13 cellular contexts compared by ENCODE assay signal in genomic region chr12:130438711-130439110, GRCh38.
DNase-seq lines count a peak whose midpoint lies in the region; ATAC-seq and TF ChIP-seq lines count a peak whose summit lies in the region.
"Had no signal": no experiment of that assay in that cellular context is flagged by ENCODE, and none has a peak within 500 bp of the region (broad histone marks: within the 10 kb centered on the region; RNA-seq: fewer than 3 reads in every experiment).

No MANE protein-coding gene starts in this region.

- 93 to 94% methylated on average over 13 of the region's 13 CpGs for WGBS in aorta, 2 donors

- TF ChIP-seq CTCF in left ventricle myocardium inferior (IDR thresholded peaks at IDR 0.05; ENCODE audit: borderline replicate concordance) (no peak), endothelial cell (IDR thresholded peaks at IDR 0.05; ENCODE audit: unreplicated experiment) (no peak)

- H3K36me3 Mint-ChIP-seq in endothelial cell (ENCODE audit: low read depth, unreplicated experiment): peaks cover 11% of the 10 kb centered on the region

- H3K27me3 ChIP-seq in left ventricle myocardium inferior (ENCODE audit: low read depth): peaks cover 11% of the 10 kb centered on the region
- no peaks in the 10 kb centered on the region for H3K27me3 ChIP-seq in aorta (ENCODE audit: control insufficient read depth in 1 of 2, insufficient read depth in 2 of 2, low read length in 1 of 2)
- H3K27me3 ChIP-seq: BLaER1 treated with 17β-estradiol and CSF1 and Interleukin-3, amounts not matched to agents 10 nM and 100 nM had no signal

- H3K9me3 ChIP-seq in left ventricle myocardium inferior (replicated peaks): peaks cover 9% of the 10 kb centered on the region
- H3K9me3 ChIP-seq in aorta (ENCODE audit: control insufficient read depth, low read length): no peaks in the 10 kb centered on the region
- H3K9me3 ChIP-seq: HAP-1 had no signal

- no peak overlapping the region for H3K27ac ChIP-seq in left ventricle myocardium inferior (replicated peaks)
- no peak overlapping the region for H3K27ac ChIP-seq in aorta (ENCODE audit: low read depth in 1 of 2, low read length in 2 of 2)
- H3K27ac ChIP-seq: BLaER1 treated with 17β-estradiol and CSF1 and Interleukin-3, amounts not matched to agents 10 nM and 100 nM had no signal

- H3K27ac Mint-ChIP-seq in endothelial cell (ENCODE audit: unreplicated experiment): no peak overlapping the region
- H3K27ac Mint-ChIP-seq: CD4-positive, alpha-beta T cell had no signal

- DNase-seq in Right ventricle myocardium superior (peak; percentile 13), left ventricle myocardium inferior (no peak), endothelial cell (ENCODE audit: low spot score) (no peak), sciatic nerve (ENCODE audit: low spot score) (peak; percentile 42), aorta (peak; percentile 16 to 56), SIG-M5 treated with dmso at 0.1 percent for 504 hours (lab: John Stamatoyannopoulos, UW; ENCODE audit: unreplicated experiment) (no peak), dermis blood vessel endothelial cell (no peak)
- DNase-seq: ACHN, DMS79 had no signal

- intact Hi-C loops in Right ventricle myocardium superior (cut with DNase I) (no loop called here), left ventricle myocardium inferior (cut with micrococcal nuclease) (no loop called here), sciatic nerve (cut with DNase I) (no loop called here), aorta (cut with DNase I) (no loop called here)

- peaks cover 15% of the 10 kb centered on the region for H3K9me3 Mint-ChIP-seq in endothelial cell (ENCODE audit: unreplicated experiment)

- ATAC-seq in Right ventricle myocardium superior (ENCODE audit: poor library complexity) (no peak), sciatic nerve (no peak), aorta (ENCODE audit: low FRiP score) (no peak)
- ATAC-seq in activated CD4-positive, CD25-positive, alpha-beta regulatory T cell treated with anti-CD3 and anti-CD28 coated beads, Interleukin-2, amount 50 U/mL, for 24 hours: no peak

- peak overlapping the region; percentile 40 for H3K4me3 Mint-ChIP-seq in endothelial cell (ENCODE audit: unreplicated experiment)
- H3K4me3 Mint-ChIP-seq: CD4-positive, alpha-beta T cell had no signal

- no peak overlapping the region for H3K4me3 ChIP-seq in left ventricle myocardium inferior
- H3K4me3 ChIP-seq in aorta (ENCODE audit: low read length in 2 of 2): no peak overlapping the region
- H3K4me3 ChIP-seq: BLaER1 treated with 17β-estradiol and CSF1 and Interleukin-3, amounts not matched to agents 10 nM and 100 nM; HAP-1 had no signal

- no peaks in the 10 kb centered on the region for H3K4me1 Mint-ChIP-seq in endothelial cell (ENCODE audit: unreplicated experiment)

- peaks cover 13% of the 10 kb centered on the region for H3K27me3 Mint-ChIP-seq in endothelial cell (ENCODE audit: unreplicated experiment)
- H3K27me3 Mint-ChIP-seq: CD4-positive, alpha-beta T cell had no signal

- no peaks in the 10 kb centered on the region for H3K4me1 ChIP-seq in left ventricle myocardium inferior
- H3K4me1 ChIP-seq in aorta (ENCODE audit: control insufficient read depth in 1 of 2, insufficient read depth in 2 of 2, low read length in 2 of 2): no peaks in the 10 kb centered on the region
- H3K4me1 ChIP-seq: BLaER1 treated with 17β-estradiol and CSF1 and Interleukin-3, amounts not matched to agents 10 nM and 100 nM; HAP-1 had no signal

- H3K36me3 ChIP-seq in left ventricle myocardium inferior (no peaks in the 10 kb centered on the region), aorta (ENCODE audit: control insufficient read depth in 1 of 2, insufficient read depth in 2 of 2, low read length in 1 of 2) (no peaks in the 10 kb centered on the region)
- H3K36me3 ChIP-seq: BLaER1 treated with 17β-estradiol and CSF1 and Interleukin-3, amounts not matched to agents 10 nM and 100 nM; HAP-1 had no signal

Comparison
In these comparisons a context has a peak if more than half of its experiments do, and no peak if none do; other contexts are left out.
1. DNase-seq: peak in Right ventricle myocardium superior (single experiment), sciatic nerve (single experiment) and aorta (2 of 2); none in left ventricle myocardium inferior (single experiment), endothelial cell (single experiment), SIG-M5 treated with dmso at 0.1 percent for 504 hours (single experiment) and dermis blood vessel endothelial cell (single experiment).